Comparison of ENCODE assay signal across 22 cellular contexts in genomic region chr17:27539152-27539551, GRCh38.
DNase-seq lines count a peak whose midpoint lies in the region; ATAC-seq, FAIRE-seq and TF ChIP-seq lines count a peak whose summit lies in the region.
"Had no signal": no experiment of that assay in that cellular context is flagged by ENCODE, and none has a peak within 500 bp of the region (broad histone marks: within the 10 kb centered on the region; RNA-seq: fewer than 3 reads in every experiment).

No MANE protein-coding gene starts in this region.

- peak overlapping the region; percentile 98 for H2AK5ac ChIP-seq in IMR-90 (ENCODE audit: low read depth, low read length)

- peak overlapping the region; percentile 68 for H2BK20ac ChIP-seq in IMR-90 (ENCODE audit: low read depth, low read length)

- H3K27me3 Mint-ChIP-seq in endodermal cell (ENCODE audit: insufficient read depth) (no peaks in the 10 kb centered on the region), progenitor cell of endocrine pancreas (no peaks in the 10 kb centered on the region), immature natural killer cell (ENCODE audit: low read depth in 3 of 3) (no peaks in the 10 kb centered on the region)

- H3K9ac ChIP-seq in IMR-90 (ENCODE audit: low read depth, low read length) = no peak overlapping the region; the same call in 1 of the 2 replicates
- H3K9ac ChIP-seq in endodermal cell (ENCODE audit: extremely low read depth, low read length, poor library complexity, severe bottlenecking) = no peak overlapping the region
- H3K9ac ChIP-seq: neural progenitor cell had no signal

- TF ChIP-seq RAD21 in IMR-90 (IDR thresholded peaks at IDR 0.05; ENCODE audit: low read length) = no peak

- H3K14ac ChIP-seq in IMR-90 (replicated peaks; ENCODE audit: low read depth, low read length) = peak overlapping the region; percentile 43

- H3K36me3 Mint-ChIP-seq in endodermal cell (ENCODE audit: low read depth) = no peaks in the 10 kb centered on the region
- no peaks in the 10 kb centered on the region for H3K36me3 Mint-ChIP-seq in progenitor cell of endocrine pancreas (ENCODE audit: insufficient read depth)
- H3K36me3 Mint-ChIP-seq in immature natural killer cell = no peaks in the 10 kb centered on the region
- H3K36me3 Mint-ChIP-seq: CD8-positive, alpha-beta T cell; neural progenitor cell had no signal

- H3K4me1 Mint-ChIP-seq in endodermal cell (peaks cover 28% of the 10 kb centered on the region), progenitor cell of endocrine pancreas (ENCODE audit: low read depth) (peaks cover 38% of the 10 kb centered on the region), immature natural killer cell (peaks cover 35 to 55% of the 10 kb centered on the region in 2 donors)

- H3K9me3 ChIP-seq in IMR-90 (ENCODE audit: control insufficient read depth, insufficient read depth, low read length) (no peaks in the 10 kb centered on the region), endodermal cell (ENCODE audit: control insufficient read depth, low read length) (no peaks in the 10 kb centered on the region)

- TF ChIP-seq CTCF in IMR-90 (conservative IDR thresholded peaks at IDR 0.05; ENCODE audit: low read depth, low read length) (no peak), endodermal cell (conservative IDR thresholded peaks at IDR 0.05) (no peak), progenitor cell of endocrine pancreas (IDR thresholded peaks at IDR 0.05; ENCODE audit: unreplicated experiment) (no peak)

- no peaks in the 10 kb centered on the region for H3K27me3 ChIP-seq in IMR-90 (ENCODE audit: control insufficient read depth, insufficient read depth, low read length)
- H3K27me3 ChIP-seq in endodermal cell (ENCODE audit: control insufficient read depth, insufficient read depth, low read length, poor library complexity, severe bottlenecking) = no peaks in the 10 kb centered on the region
- H3K27me3 ChIP-seq: cardiac muscle cell, neural progenitor cell had no signal

- H3K56ac ChIP-seq in IMR-90 (ENCODE audit: extremely low read depth, insufficient read depth, low read length) = 0 out of 2 replicates have a peak overlapping the region, but pooled peaks have one; percentile 40

- TF ChIP-seq POLR2A in IMR-90 (IDR thresholded peaks at IDR 0.05; ENCODE audit: low read depth, low read length) = no peak

- peak overlapping the region; percentile 85 for H2BK5ac ChIP-seq in IMR-90 (ENCODE audit: low read depth, low read length, poor library complexity, severe bottlenecking)

- H4K5ac ChIP-seq in IMR-90 (ENCODE audit: low read depth, low read length) = peak overlapping the region; percentile 42

- H3K27ac Mint-ChIP-seq in endodermal cell = peak overlapping the region; percentile 55
- peak overlapping the region; percentile 13 for H3K27ac Mint-ChIP-seq in progenitor cell of endocrine pancreas
- H3K27ac Mint-ChIP-seq in immature natural killer cell = no peak overlapping the region
- H3K27ac Mint-ChIP-seq: CD8-positive, alpha-beta T cell; neural progenitor cell had no signal

- no peak overlapping the region for H3K4me3 Mint-ChIP-seq in endodermal cell
- no peak overlapping the region for H3K4me3 Mint-ChIP-seq in progenitor cell of endocrine pancreas (ENCODE audit: low read depth)
- H3K4me3 Mint-ChIP-seq in immature natural killer cell = no peak overlapping the region
- H3K4me3 Mint-ChIP-seq: CD8-positive, alpha-beta T cell; neural progenitor cell had no signal

- H3K4me2 ChIP-seq in IMR-90 (ENCODE audit: low read depth, low read length) = no peak overlapping the region
- H3K4me2 ChIP-seq: neural progenitor cell had no signal

- peak overlapping the region; percentile 73 for H3K18ac ChIP-seq in IMR-90 (ENCODE audit: low read depth, low read length)

- H3K36me3 ChIP-seq in IMR-90 (ENCODE audit: control insufficient read depth, insufficient read depth, low read length) (peaks cover 6% of the 10 kb centered on the region; the same call in 1 of the 2 replicates), endodermal cell (ENCODE audit: control insufficient read depth, insufficient read depth, low read length) (no peaks in the 10 kb centered on the region)
- H3K36me3 ChIP-seq: cardiac muscle cell, neural progenitor cell, WERI-Rb-1 had no signal

- POLR2A ChIA-PET in IMR-90 (lab: Charles Lee; ENCODE audit: unreplicated experiment) = no interaction called here

- peak overlapping the region; percentile 44 for H3K23ac ChIP-seq in IMR-90 (ENCODE audit: low read depth, low read length)

- ATAC-seq in IMR-90 (ENCODE audit: low read depth) = no peak
- ATAC-seq in GM19328 (IDR thresholded peaks at IDR 0.05; ENCODE audit: unreplicated experiment) = no peak
- ATAC-seq: CD8-positive, alpha-beta T cell; left ventricle myocardium superior had no signal

- no TSS peak for BruUV-seq in IMR-90 (replicated peaks; lab: Mats Ljungman, UMichigan)

- peak overlapping the region; percentile 87 for H4K91ac ChIP-seq in IMR-90 (ENCODE audit: insufficient read depth, low read depth, low read length)

- H2AK9ac ChIP-seq in IMR-90 (replicated peaks; ENCODE audit: low read depth, low read length, poor library complexity) = peak overlapping the region; percentile 35

- CTCF ChIA-PET in IMR-90 (lab: Yijun Ruan, JAX) = no interaction called here

- in situ Hi-C loops in IMR-90 (cut with MboI; ENCODE audit: low sequenced_read_pairs) = loop anchor here (25.0 kb wide), 1 partner anchor 798 kb away; the partner anchor contains the start of genes IFT20 and TNFAIP1

- DNase-seq in IMR-90 (no peak), endodermal cell (no peak), progenitor cell of endocrine pancreas (ENCODE audit: low spot score, unreplicated experiment) (no peak), urothelium cell line (ENCODE audit: low spot score) (no peak), immature natural killer cell (no peak), SKM-1 (lab: John Stamatoyannopoulos, UW; ENCODE audit: unreplicated experiment) (no peak)
- DNase-seq: activated effector memory CD4-positive, alpha-beta T cell treated with anti-CD3 and anti-CD28 coated beads, Interleukin-2, amount 50 U/mL, for 16 hours; CD8-positive, alpha-beta T cell; DMS79; left ventricle myocardium superior; NCI-H1092; NCI-H1930; NCI-H2227 treated with DMSO at 0.1 percent for 48 hours; NCI-H774; stimulated activated CD4-positive, alpha-beta T cell treated with anti-CD3 and anti-CD28 coated beads, Interleukin-4, amount 100 ng/mL, for 1 hour; stimulated activated naive CD4-positive, alpha-beta T cell treated with Interleukin-2 at 50 U/mL for 16 hours; WERI-Rb-1 had no signal

- no peak overlapping the region for H2AFZ ChIP-seq in IMR-90 (replicated peaks; ENCODE audit: low read length, poor library complexity)
- H2AFZ ChIP-seq: GM23248, neural progenitor cell had no signal

- FAIRE-seq in urothelium cell line (lab: Jason Lieb, UNC) = peak; percentile 53

- peak overlapping the region; percentile 70 for H3K27ac ChIP-seq in IMR-90 (ENCODE audit: insufficient read depth, low read length)
- no peak overlapping the region for H3K27ac ChIP-seq in endodermal cell (ENCODE audit: low read depth, low read length)
- H3K27ac ChIP-seq: cardiac muscle cell, epithelial cell of prostate, neural progenitor cell, WERI-Rb-1 had no signal

- WGBS in IMR-90 (ENCODE audit: extremely low coverage in 2 of 2, insufficient read length in 1 of 2), 2 experiments = 92% methylated on average over 4 of the region's 8 CpGs; no CpG with 5 or more reads in 1 of the 2 experiments
- 91 to 92% methylated on average over 6 to 8 of the region's 8 CpGs for WGBS in endodermal cell (ENCODE audit: insufficient coverage in 1 of 2, insufficient read length in 1 of 2), 2 experiments

- H3K4me1 ChIP-seq in IMR-90 (ENCODE audit: control insufficient read depth, insufficient read depth, low read length) (peaks cover 59% of the 10 kb centered on the region), endodermal cell (ENCODE audit: control insufficient read depth, insufficient read depth, low read length) (peaks cover 7% of the 10 kb centered on the region)

- peak overlapping the region; percentile 44 to 47 for H4K8ac ChIP-seq in IMR-90 (ENCODE audit: low read depth in 2 of 2, low read length in 2 of 2)

- H3K4me3 ChIP-seq in IMR-90 (ENCODE audit: insufficient read depth, low read depth, low read length) = no peak overlapping the region
- H3K4me3 ChIP-seq in endodermal cell (ENCODE audit: low read length) = no peak overlapping the region
- H3K4me3 ChIP-seq: cardiac muscle cell, GM23248, neural progenitor cell had no signal

- H3K9me3 Mint-ChIP-seq in endodermal cell (no peaks in the 10 kb centered on the region), progenitor cell of endocrine pancreas (ENCODE audit: low read depth) (no peaks in the 10 kb centered on the region), immature natural killer cell (no peaks in the 10 kb centered on the region)
- H3K9me3 Mint-ChIP-seq: CD8-positive, alpha-beta T cell; neural progenitor cell had no signal

- dilution Hi-C loops in IMR-90 (cut with HindIII; ENCODE audit: low sequenced_read_pairs, unreplicated experiment) = no loop called here

- peak overlapping the region; percentile 79 for H2BK120ac ChIP-seq in IMR-90 (ENCODE audit: low read depth, low read length)

- intact Hi-C loops in IMR-90 (cut with micrococcal nuclease) = no loop called here

- peak overlapping the region; percentile 69; the same call in 2 of the 3 replicates for H2BK15ac ChIP-seq in IMR-90 (ENCODE audit: low read depth, low read length)

- peak overlapping the region; percentile 79 for H3K4ac ChIP-seq in IMR-90 (ENCODE audit: low read depth, low read length)

- peaks cover 52 to 89% of the 10 kb centered on the region in 2 experiments for H3K79me1 ChIP-seq in IMR-90 (ENCODE audit: low read depth in 1 of 2, low read length in 2 of 2)

- H3K9me1 ChIP-seq in IMR-90 (ENCODE audit: insufficient read depth, low read length) = peaks cover 64% of the 10 kb centered on the region

- H4K20me1 ChIP-seq in IMR-90 (ENCODE audit: insufficient read depth, low read length) = peaks cover 35% of the 10 kb centered on the region

TF ChIP-seq in IMR-90, 13 proteins besides CTCF, POLR2A, EP300 and RAD21 (continues in another document):
- TF ChIP-seq, protein P1, sequence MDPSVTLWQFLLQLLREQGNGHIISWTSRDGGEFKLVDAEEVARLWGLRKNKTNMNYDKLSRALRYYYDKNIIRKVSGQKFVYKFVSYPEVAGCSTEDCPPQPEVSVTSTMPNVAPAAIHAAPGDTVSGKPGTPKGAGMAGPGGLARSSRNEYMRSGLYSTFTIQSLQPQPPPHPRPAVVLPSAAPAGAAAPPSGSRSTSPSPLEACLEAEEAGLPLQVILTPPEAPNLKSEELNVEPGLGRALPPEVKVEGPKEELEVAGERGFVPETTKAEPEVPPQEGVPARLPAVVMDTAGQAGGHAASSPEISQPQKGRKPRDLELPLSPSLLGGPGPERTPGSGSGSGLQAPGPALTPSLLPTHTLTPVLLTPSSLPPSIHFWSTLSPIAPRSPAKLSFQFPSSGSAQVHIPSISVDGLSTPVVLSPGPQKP (IDR thresholded peaks at IDR 0.05; ENCODE audit: borderline replicate concordance, low read depth, low read length) = no peak
- no peak for TF ChIP-seq MXI1 (IDR thresholded peaks at IDR 0.05; ENCODE audit: borderline replicate concordance, low read depth, low read length)

Comparison
In these comparisons a context has a peak if more than half of its experiments do, and no peak if none do; other contexts are left out.
1. H3K27ac Mint-ChIP-seq: peak in endodermal cell (single experiment) and progenitor cell of endocrine pancreas (single experiment); none in immature natural killer cell (0 of 6).